Comparison of ENCODE assay signal across 8 cellular contexts in genomic region chr9:99221623-99222415, GRCh38. TPM values are rescaled to one million over a fixed set of nuclear protein-coding genes. Genes with fewer than 3 reads are reported as not detected.
DNase-seq lines count a peak whose midpoint lies in the region; ATAC-seq, FAIRE-seq and TF ChIP-seq lines count a peak whose summit lies in the region.

A gene with protein sequence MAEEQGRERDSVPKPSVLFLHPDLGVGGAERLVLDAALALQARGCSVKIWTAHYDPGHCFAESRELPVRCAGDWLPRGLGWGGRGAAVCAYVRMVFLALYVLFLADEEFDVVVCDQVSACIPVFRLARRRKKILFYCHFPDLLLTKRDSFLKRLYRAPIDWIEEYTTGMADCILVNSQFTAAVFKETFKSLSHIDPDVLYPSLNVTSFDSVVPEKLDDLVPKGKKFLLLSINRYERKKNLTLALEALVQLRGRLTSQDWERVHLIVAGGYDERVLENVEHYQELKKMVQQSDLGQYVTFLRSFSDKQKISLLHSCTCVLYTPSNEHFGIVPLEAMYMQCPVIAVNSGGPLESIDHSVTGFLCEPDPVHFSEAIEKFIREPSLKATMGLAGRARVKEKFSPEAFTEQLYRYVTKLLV (minus strand): TSS chr9:99221942. CDS start chr9:99221894, 48 bp downstream.
Gene SEC61B (plus strand): TSS chr9:99222282. CDS start chr9:99222364, 82 bp downstream.

- TF ChIP-seq POLR2A in H1 (IDR thresholded peaks at IDR 0.05; ENCODE audit: control extremely low read depth in 1 of 2, low read depth in 2 of 2, low read length in 2 of 2) = peak; percentile 93 to 99

- no peaks in the 10 kb centered on the region for H3K27me3 Mint-ChIP-seq in memory B cell

- H2BK12ac ChIP-seq in H1 (ENCODE audit: low read depth, low read length) = peak within 1 kb of the TSS; percentile 89

- H2BK5ac ChIP-seq in H1 (ENCODE audit: low read depth, low read length) = peak within 1 kb of the TSS; percentile 96

- peak within 1 kb of the TSS; percentile 100 for H3K27ac Mint-ChIP-seq in memory B cell

- H3K36me3 ChIP-seq in H1 (ENCODE audit: control insufficient read depth in 2 of 4, insufficient read depth in 4 of 4, low read length in 3 of 4) = peaks cover 0 to 25% (median 8%) of the 10 kb centered on the region in 4 experiments; a peak in 5 of 8 replicates

- ATAC-seq in GM21360 (IDR thresholded peaks at IDR 0.05; ENCODE audit: unreplicated experiment) (peak; percentile 84), memory B cell (ENCODE audit: low read depth) (peak; percentile 88)

- peak within 1 kb of the TSS; percentile 69 for H4K91ac ChIP-seq in H1 (replicated peaks; ENCODE audit: insufficient read length, low read length)

- no peak for TF ChIP-seq CTCF in H1 (IDR thresholded peaks at IDR 0.05; ENCODE audit: control extremely low read depth in 1 of 3, insufficient read depth in 1 of 3, low read depth in 1 of 3, low read length in 3 of 3)

- H3K4ac ChIP-seq in H1 (replicated peaks; ENCODE audit: insufficient read length, low read depth, low read length) = peak within 1 kb of the TSS; percentile 90

- peak within 1 kb of the TSS; percentile 73 to 98 (median 92) for H3K4me3 ChIP-seq in H1 (ENCODE audit: extremely low read depth in 1 of 4, insufficient read depth in 2 of 4, low read depth in 3 of 4, low read length in 4 of 4)

- peak within 1 kb of the TSS; percentile 95 for H4K8ac ChIP-seq in H1 (ENCODE audit: extremely low read depth, insufficient read depth, low read length)

- H3K9me3 Mint-ChIP-seq in memory B cell = no peaks in the 10 kb centered on the region

- H2BK120ac ChIP-seq in H1 (replicated peaks; ENCODE audit: low read depth, low read length) = peak within 1 kb of the TSS; percentile 98

- peak within 1 kb of the TSS; percentile 96 for H3K56ac ChIP-seq in H1 (replicated peaks; ENCODE audit: insufficient read length, low read depth, low read length)

- H4K5ac ChIP-seq in H1 (ENCODE audit: insufficient read length, low read depth, low read length) = peak within 1 kb of the TSS; percentile 100

- H3K23me2 ChIP-seq in H1 (ENCODE audit: low read depth, low read length) = peaks cover 9% of the 10 kb centered on the region

- peak within 1 kb of the TSS; percentile 80 to 87 for H3K4me2 ChIP-seq in H1 (ENCODE audit: insufficient read depth in 1 of 2, low read depth in 2 of 2, low read length in 2 of 2)

- H3K4me1 Mint-ChIP-seq in memory B cell = peaks cover 49% of the 10 kb centered on the region

- 1% methylated on average over 61 of the region's 69 CpGs; no CpG with 5 or more reads in 1 of the 2 experiments for WGBS in H1 (ENCODE audit: extremely low coverage in 1 of 2, insufficient coverage in 1 of 2, insufficient read length in 1 of 2, insufficient replicate concordance in 2 of 2, low coverage in 1 of 2, low lambda C conversion rate in 2 of 2, missing lambda C conversion rate in 1 of 2), 2 experiments

- peak within 1 kb of the TSS; percentile 93 to 98 (median 95) for H3K9ac ChIP-seq in H1 (replicated peaks in 1 of 4; ENCODE audit: extremely low read depth in 1 of 4, low read depth in 3 of 4, low read length in 3 of 4)

- peak within 1 kb of the TSS; percentile 94; the same call in 1 of the 2 replicates for H2BK20ac ChIP-seq in H1 (ENCODE audit: low read length)

- FAIRE-seq in H1 (lab: Jason Lieb, UNC) = peak; percentile 50

- H2AFZ ChIP-seq in H1 (ENCODE audit: low read length) = peak within 1 kb of the TSS; percentile 97

- H3K36me3 Mint-ChIP-seq in memory B cell = peaks cover 30% of the 10 kb centered on the region

- POLR2A ChIA-PET in H1 (lab: Charles Lee; ENCODE audit: partially characterized antibody) = interaction anchor here (0.6 to 3.6 kb wide), 15 partner anchors 10 to 1254 kb away, joined by 3 to 38 read pairs (median 4); partner anchors contain the start of gene TEX10

- H3K23ac ChIP-seq in H1 (ENCODE audit: insufficient read length) = no peak within 1 kb of the TSS

- no peak within 1 kb of the TSS for H3K14ac ChIP-seq in H1 (ENCODE audit: insufficient read length)

- peaks cover 4% of the 10 kb centered on the region for H3K79me1 ChIP-seq in H1 (ENCODE audit: low read depth, low read length)

- peak within 1 kb of the TSS; percentile 95 for H3K4me3 Mint-ChIP-seq in memory B cell

- TF ChIP-seq EP300 in H1 (IDR thresholded peaks at IDR 0.05; ENCODE audit: borderline replicate concordance in 1 of 2, low read depth in 2 of 2, low read length in 2 of 2) = no peak

- no peaks in the 10 kb centered on the region for H3K27me3 ChIP-seq in H1 (replicated peaks in 1 of 4; ENCODE audit: control insufficient read depth in 3 of 4, extremely low read depth in 1 of 4, insufficient read depth in 3 of 4, low read length in 3 of 4)

- CTCF ChIA-PET in H1 (lab: Charles Lee; ENCODE audit: partially characterized antibody) = interaction anchor here (0.6 to 3.2 kb wide), 8 partner anchors 10 to 59 kb away, joined by 3 to 29 read pairs (median 5); no protein-coding TSS in a partner anchor

- peaks cover 0 to 3% (median 2%) of the 10 kb centered on the region in 4 experiments; a peak in 4 of 7 replicates for H3K4me1 ChIP-seq in H1 (replicated peaks in 1 of 4; ENCODE audit: control insufficient read depth in 3 of 4, insufficient read depth in 4 of 4, low read length in 3 of 4)

- TF ChIP-seq RAD21 in H1 (IDR thresholded peaks at IDR 0.05 in 1 of 2, conservative IDR thresholded peaks at IDR 0.05 in 1 of 2; ENCODE audit: low read depth in 2 of 2, low read length in 2 of 2) = no peak

- peaks cover 13 to 93% of the 10 kb centered on the region in 2 experiments for H3K79me2 ChIP-seq in H1 (ENCODE audit: control insufficient read depth in 1 of 2, insufficient read depth in 2 of 2, low read length in 2 of 2)

- H2BK15ac ChIP-seq in H1 (ENCODE audit: low read length) = 0 out of 2 replicates have a peak within 1 kb of the TSS, but pooled peaks have one; percentile 65

- no peaks in the 10 kb centered on the region for H3K9me3 ChIP-seq in H1 (ENCODE audit: insufficient read depth in 2 of 2, low read depth in 1 of 2, low read length in 1 of 2)

- H4K20me1 ChIP-seq in H1 (replicated peaks in 1 of 2; ENCODE audit: control insufficient read depth in 1 of 2, insufficient read depth in 2 of 2, low read length in 2 of 2) = peaks cover 6 to 16% of the 10 kb centered on the region in 2 experiments

- H3K18ac ChIP-seq in H1 (ENCODE audit: extremely low read depth, low read length) = peak within 1 kb of the TSS; percentile 95

- no peak within 1 kb of the TSS for H2AK5ac ChIP-seq in H1 (ENCODE audit: low read depth, low read length)

- DNase-seq in COLO668 (lab: John Stamatoyannopoulos, UW; ENCODE audit: unreplicated experiment) (peak; percentile 94), HT1080 (ENCODE audit: low read depth) (peak; percentile 90), NOMO-1 treated with DMSO at 0.1 percent for 48 hours (lab: John Stamatoyannopoulos, UW; ENCODE audit: unreplicated experiment) (peak; percentile 91), H1 (ENCODE audit: low read depth in 1 of 2, low spot score in 2 of 2) (peak; percentile 87 to 95), memory B cell (ENCODE audit: low spot score in 2 of 2) (peak; percentile 93 to 96)
- peak; percentile 80 to 92 (median 83) for DNase-seq in activated CD8-positive, alpha-beta memory T cell treated with anti-CD3 and anti-CD28 coated beads for 48 hours (ENCODE audit: low read depth in 2 of 3, low spot score in 2 of 3)
- peak; percentile 93 for DNase-seq in stimulated activated CD8-positive, alpha-beta memory T cell treated with anti-CD3 and anti-CD28 coated beads, Interleukin-12 subunit alpha, Interleukin-12 subunit beta, amount 100 ng/mL, for 24 hours (ENCODE audit: extremely low read depth)

- H3K27ac ChIP-seq in H1 (ENCODE audit: low read depth, low read length) = peak within 1 kb of the TSS; percentile 99

RNA-seq across cellular contexts. Expression of the first gene that starts in this region (rescaled TPM):
- 34.0 and 34.4 TPM in 2 replicates for total RNA-seq in HT1080 (2014; rRNA removed; shearing (Covaris generic))
- 28.1 and 29.7 TPM in 2 replicates for polyA plus RNA-seq in HT1080 (2015; cell fraction: cytosol; rRNA removed)
- polyA plus RNA-seq in HT1080 (2015; cell fraction: nucleus; rRNA removed) = 30.5 and 33.9 TPM in 2 replicates
- total RNA-seq in H1 (2021; fragmentation: NEBNext Ultra II Directional; extraction: Animal tissue kit (Norgen Biotek cat#: 25700)) = 27.8 and 30.7 TPM in 2 replicates
- 26.7 and 27.1 TPM in 2 replicates for polyA plus RNA-seq in H1 (2011; rRNA removed)
- polyA plus RNA-seq in H1 (2011; cell fraction: cytosol; rRNA removed) = 27.7 TPM
- polyA plus RNA-seq in H1 (2011; cell fraction: nucleus; rRNA removed) = 17.0 TPM
- 19.3 to 23.1 TPM (median 21.7 TPM) in 4 replicates for polyA plus RNA-seq in H1 (2012, experiment 1 of 2)
- polyA plus RNA-seq in H1 (2012, experiment 2 of 2) = 13.0 TPM
- polyA plus RNA-seq in H1 (2013, experiment 1 of 2) = 41.1 TPM
- polyA plus RNA-seq in H1 (2013, experiment 2 of 2) = 52.8 TPM
- 25.5 and 30.1 TPM in 2 replicates for polyA minus RNA-seq in H1 (2011; rRNA and poly(A)+ RNA removed)
- polyA minus RNA-seq in H1 (2011; cell fraction: cytosol; rRNA and poly(A)+ RNA removed) = 14.7 TPM
- 22.0 TPM for polyA minus RNA-seq in H1 (2011; cell fraction: nucleus; rRNA and poly(A)+ RNA removed)

RNA-seq across cellular contexts. Expression of gene SEC61B, which starts in this region (rescaled TPM):
- total RNA-seq in HT1080 (2014; rRNA removed; shearing (Covaris generic)) = 107 and 142 TPM in 2 replicates
- 94.9 and 98.4 TPM in 2 replicates for polyA plus RNA-seq in HT1080 (2015; cell fraction: cytosol; rRNA removed)
- 38.8 and 46.0 TPM in 2 replicates for polyA plus RNA-seq in HT1080 (2015; cell fraction: nucleus; rRNA removed)
- total RNA-seq in H1 (2021; fragmentation: NEBNext Ultra II Directional; extraction: Animal tissue kit (Norgen Biotek cat#: 25700)) = 155 and 163 TPM in 2 replicates
- 315 and 379 TPM in 2 replicates for polyA plus RNA-seq in H1 (2011; rRNA removed)
- 222 TPM for polyA plus RNA-seq in H1 (2011; cell fraction: cytosol; rRNA removed)
- polyA plus RNA-seq in H1 (2011; cell fraction: nucleus; rRNA removed) = 109 TPM
- polyA plus RNA-seq in H1 (2012, experiment 1 of 2) = 179 to 259 TPM (median 234 TPM) in 4 replicates
- polyA plus RNA-seq in H1 (2012, experiment 2 of 2) = 527 TPM
- polyA plus RNA-seq in H1 (2013, experiment 1 of 2) = 451 TPM
- polyA plus RNA-seq in H1 (2013, experiment 2 of 2) = 470 TPM
- 37.0 and 38.5 TPM in 2 replicates for polyA minus RNA-seq in H1 (2011; rRNA and poly(A)+ RNA removed)
- 32.5 TPM for polyA minus RNA-seq in H1 (2011; cell fraction: cytosol; rRNA and poly(A)+ RNA removed)
- polyA minus RNA-seq in H1 (2011; cell fraction: nucleus; rRNA and poly(A)+ RNA removed) = 37.5 TPM

Comparison
In these comparisons a context has a peak if more than half of its experiments do, and no peak if none do; other contexts are left out.
1. Peak in every context shown above with its lines: DNase-seq, ATAC-seq, H3K4me3 ChIP-seq and H3K27ac ChIP-seq.